In genomic region chr10:4061441-4061951, GRCh38 we compare ENCODE assay signal across 8 cellular contexts.
DNase-seq lines count a peak whose midpoint lies in the region; ATAC-seq and TF ChIP-seq lines count a peak whose summit lies in the region.
"Had no signal": no experiment of that assay in that cellular context is flagged by ENCODE, and none has a peak within 500 bp of the region (broad histone marks: within the 10 kb centered on the region; RNA-seq: fewer than 3 reads in every experiment).

No MANE protein-coding gene starts in this region.

- H3K4me3 ChIP-seq in esophagus squamous epithelium: no peak overlapping the region
- peak overlapping the region in 1 of 2 donors; percentile 5 for H3K4me3 ChIP-seq in muscle layer of colon (ENCODE audit: low read depth in 1 of 2, low read length in 2 of 2)
- H3K4me3 ChIP-seq in upper lobe of left lung: no peak overlapping the region

- no peaks in the 10 kb centered on the region for H3K9me3 ChIP-seq in esophagus squamous epithelium
- no peaks in the 10 kb centered on the region for H3K9me3 ChIP-seq in muscle layer of colon (ENCODE audit: low read length)
- no peaks in the 10 kb centered on the region for H3K9me3 ChIP-seq in upper lobe of left lung

- DNase-seq in esophagus squamous epithelium (lab: John Stamatoyannopoulos, UW): no peak
- peak in 1 of 2 donors; percentile 45 for DNase-seq in upper lobe of left lung
- no peak for DNase-seq in NCI-H526 (lab: John Stamatoyannopoulos, UW)
- DNase-seq in OCI-M2 (lab: John Stamatoyannopoulos, UW; ENCODE audit: unreplicated experiment): no peak
- DNase-seq: NCI-H1092 treated with DMSO at 0.1 percent for 48 hours had no signal

- H3K27me3 ChIP-seq in esophagus squamous epithelium: no peaks in the 10 kb centered on the region
- no peaks in the 10 kb centered on the region for H3K27me3 ChIP-seq in muscle layer of colon (ENCODE audit: control insufficient read depth in 1 of 2, insufficient read depth in 2 of 2, low read length in 2 of 2)
- no peaks in the 10 kb centered on the region for H3K27me3 ChIP-seq in upper lobe of left lung

- H3K4me1 ChIP-seq in esophagus squamous epithelium (peaks cover 5 to 30% (median 12%) of the 10 kb centered on the region in 3 donors), muscle layer of colon (ENCODE audit: insufficient read depth, low read length) (peaks cover 30% of the 10 kb centered on the region), upper lobe of left lung (peaks cover 9 to 20% (median 13%) of the 10 kb centered on the region in 4 donors)

- TF ChIP-seq CTCF in esophagus squamous epithelium (IDR thresholded peaks at IDR 0.05) (no peak), upper lobe of left lung (IDR thresholded peaks at IDR 0.05) (no peak)

- intact Hi-C loops in esophagus squamous epithelium (cut with DNase I): no loop called here

- no peak for TF ChIP-seq POLR2A in esophagus squamous epithelium (IDR thresholded peaks at IDR 0.05)
- no peak for TF ChIP-seq POLR2A in upper lobe of left lung (IDR thresholded peaks at IDR 0.05)

- H3K36me3 Mint-ChIP-seq in T-helper 1 cell treated with Interleukin-12 subunit alpha and Interleukin-12 subunit beta and Interleukin-4 antibody, amounts not matched to agents 30 μg/mL and 1 μg/mL, for 36 hours (ENCODE audit: low read depth): no peaks in the 10 kb centered on the region

- TF ChIP-seq EP300 in upper lobe of left lung (IDR thresholded peaks at IDR 0.05): peak in 1 of 4 donors; percentile 62

- peaks cover 37% of the 10 kb centered on the region for H3K4me1 Mint-ChIP-seq in T-helper 1 cell treated with Interleukin-12 subunit alpha and Interleukin-12 subunit beta and Interleukin-4 antibody, amounts not matched to agents 30 μg/mL and 1 μg/mL, for 36 hours (ENCODE audit: low read depth)

- H3K9me3 Mint-ChIP-seq in T-helper 1 cell treated with Interleukin-12 subunit alpha and Interleukin-12 subunit beta and Interleukin-4 antibody, amounts not matched to agents 30 μg/mL and 1 μg/mL, for 36 hours: no peaks in the 10 kb centered on the region

- H3K27ac ChIP-seq in esophagus squamous epithelium (peak overlapping the region; percentile 5 to 79 (median 70)), muscle layer of colon (ENCODE audit: low read depth, low read length) (peak overlapping the region; percentile 67), upper lobe of left lung (peak overlapping the region; percentile 17 to 41 (median 31))

- H3K27me3 Mint-ChIP-seq in T-helper 1 cell treated with Interleukin-12 subunit alpha and Interleukin-12 subunit beta and Interleukin-4 antibody, amounts not matched to agents 30 μg/mL and 1 μg/mL, for 36 hours (ENCODE audit: low read depth): no peaks in the 10 kb centered on the region

- H3K27ac Mint-ChIP-seq in T-helper 1 cell treated with Interleukin-12 subunit alpha and Interleukin-12 subunit beta and Interleukin-4 antibody, amounts not matched to agents 30 μg/mL and 1 μg/mL, for 36 hours: peak overlapping the region; percentile 21

- peak; percentile 75 to 90 for ATAC-seq in upper lobe of left lung (ENCODE audit: low FRiP score in 2 of 2)
- no peak for ATAC-seq in HG03135 (IDR thresholded peaks at IDR 0.05; ENCODE audit: unreplicated experiment)

- no peak overlapping the region for H3K9ac ChIP-seq in muscle layer of colon (ENCODE audit: low read length)

- H3K36me3 ChIP-seq in esophagus squamous epithelium: no peaks in the 10 kb centered on the region
- no peaks in the 10 kb centered on the region for H3K36me3 ChIP-seq in muscle layer of colon (ENCODE audit: insufficient read depth, low read length)
- H3K36me3 ChIP-seq in upper lobe of left lung: no peaks in the 10 kb centered on the region

- 24 to 54% methylated on average over 4 to 5 of the region's 7 CpGs for WGBS in esophagus squamous epithelium, 2 donors
- WGBS in upper lobe of left lung, 2 donors: 34 to 63% methylated on average over 3 to 7 of the region's 7 CpGs

- H3K4me3 Mint-ChIP-seq in T-helper 1 cell treated with Interleukin-12 subunit alpha and Interleukin-12 subunit beta and Interleukin-4 antibody, amounts not matched to agents 30 μg/mL and 1 μg/mL, for 36 hours: no peak overlapping the region
